In genomic region chr10:132540456-132540855, GRCh38 we compare ENCODE assay signal across 8 cellular contexts. TPM values are rescaled to one million over a fixed set of nuclear protein-coding genes. Genes with fewer than 3 reads are reported as not detected.
DNase-seq lines count a peak whose midpoint lies in the region; ATAC-seq and TF ChIP-seq lines count a peak whose summit lies in the region.

No MANE protein-coding gene starts in this region.

- H3K27me3 Mint-ChIP-seq in immature natural killer cell (ENCODE audit: low read depth in 3 of 3): peaks cover 2 to 12% (median 7%) of the 10 kb centered on the region in 3 donors

- peak overlapping the region in 4 of 5 donors; percentile 44 to 91 (median 68) for H3K4me3 Mint-ChIP-seq in immature natural killer cell

- no peaks in the 10 kb centered on the region for H3K27me3 ChIP-seq in adipocyte (replicated peaks; ENCODE audit: control insufficient read depth, insufficient read depth, low read length)
- no peaks in the 10 kb centered on the region for H3K27me3 ChIP-seq in thoracic aorta (replicated peaks; ENCODE audit: insufficient read depth)

- H3K9me3 ChIP-seq in adipocyte (ENCODE audit: control insufficient read depth, low read length): no peaks in the 10 kb centered on the region
- H3K9me3 ChIP-seq in thoracic aorta: no peaks in the 10 kb centered on the region

- H3K4me3 ChIP-seq in adipocyte (ENCODE audit: low read length) (peak overlapping the region; percentile 62), thoracic aorta (peak overlapping the region; percentile 94)

- H3K4me1 ChIP-seq in adipocyte (ENCODE audit: control insufficient read depth, insufficient read depth, low read length): peaks cover 36% of the 10 kb centered on the region
- H3K4me1 ChIP-seq in thoracic aorta (ENCODE audit: control insufficient read depth in 1 of 2, low read depth in 2 of 2): peaks cover 31 to 76% of the 10 kb centered on the region in 2 donors

- TF ChIP-seq CTCF in thoracic aorta (IDR thresholded peaks at IDR 0.05): no peak

- peak overlapping the region in 2 of 6 donors; percentile 28 to 86 for H3K27ac Mint-ChIP-seq in immature natural killer cell

- no peaks in the 10 kb centered on the region for H3K36me3 ChIP-seq in adipocyte (ENCODE audit: control insufficient read depth, insufficient read depth, low read length, severe bottlenecking)
- H3K36me3 ChIP-seq in thoracic aorta: no peaks in the 10 kb centered on the region

- peaks cover 0 to 9% (median 0%) of the 10 kb centered on the region in 3 donors for H3K36me3 Mint-ChIP-seq in immature natural killer cell

- peaks cover 51 to 61% of the 10 kb centered on the region in 2 donors for H3K4me1 Mint-ChIP-seq in immature natural killer cell

- DNase-seq in activated CD8-positive, alpha-beta memory T cell treated with anti-CD3 and anti-CD28 coated beads, Interleukin-2, amount 50 U/mL, for 4 hours: peak; percentile 12
- DNase-seq in activated CD8-positive, alpha-beta memory T cell treated with anti-CD3 and anti-CD28 coated beads for 24 hours: no peak
- DNase-seq in adipocyte (ENCODE audit: low read depth): peak; percentile 67
- no peak for DNase-seq in immature natural killer cell
- DNase-seq in thoracic aorta (ENCODE audit: low spot score): no peak
- DNase-seq in left lobe of liver (ENCODE audit: low spot score): no peak

- H3K9ac ChIP-seq in adipocyte (ENCODE audit: low read length): peak overlapping the region; percentile 19

- ATAC-seq in thoracic aorta (ENCODE audit: insufficient number of reproducible peaks, low FRiP score, low read depth) (no peak), left lobe of liver (no peak), HG03175 (IDR thresholded peaks at IDR 0.05; ENCODE audit: unreplicated experiment) (no peak), GM18517 (IDR thresholded peaks at IDR 0.05; ENCODE audit: unreplicated experiment) (no peak)

- no peaks in the 10 kb centered on the region for H3K9me3 Mint-ChIP-seq in immature natural killer cell

- peak overlapping the region in 1 of 2 donors; percentile 87 for H3K27ac ChIP-seq in thoracic aorta

RNA-seq across cellular contexts. Expression of gene INPP5A, which starts 2.9 kb away (rescaled TPM):
- polyA plus RNA-seq in immature natural killer cell: 1 to 10 TPM in 1 of 3 donors, under 1 TPM in 2; 0.30 to 1.7 (median 0.48) TPM
- 100 to 1,000 TPM; 120 to 142 TPM for total RNA-seq in thoracic aorta
- total RNA-seq in left lobe of liver: 18.3 TPM

Comparison
In these comparisons a context has a peak if more than half of its experiments do, and no peak if none do; other contexts are left out.
1. DNase-seq: peak in activated CD8-positive, alpha-beta memory T cell treated with anti-CD3 and anti-CD28 coated beads, Interleukin-2, amount 50 U/mL, for 4 hours (single experiment) and adipocyte (single experiment); none in activated CD8-positive, alpha-beta memory T cell treated with anti-CD3 and anti-CD28 coated beads for 24 hours (single experiment), immature natural killer cell (0 of 3), thoracic aorta (single experiment) and left lobe of liver (single experiment).